Comparison of ENCODE assay signal across 21 cellular contexts in genomic region chr4:152571296-152571695, GRCh38. TPM values are rescaled to one million over a fixed set of nuclear protein-coding genes. Genes with fewer than 3 reads are reported as not detected.
DNase-seq lines count a peak whose midpoint lies in the region; ATAC-seq, FAIRE-seq and TF ChIP-seq lines count a peak whose summit lies in the region.
"Had no signal": no experiment of that assay in that cellular context is flagged by ENCODE, and none has a peak within 500 bp of the region (broad histone marks: within the 10 kb centered on the region; RNA-seq: fewer than 3 reads in every experiment).

No MANE protein-coding gene starts in this region.

- peaks cover 42% of the 10 kb centered on the region for H3K4me1 Mint-ChIP-seq in Calu3 (ENCODE audit: low read depth, unreplicated experiment)
- H3K4me1 Mint-ChIP-seq: CD4-positive, alpha-beta memory T cell; CD8-positive, alpha-beta memory T cell had no signal

- FAIRE-seq in GM12892 (lab: Jason Lieb, UNC): no peak
- FAIRE-seq: A204.1, D721Med, G401.6, GM18507 had no signal

- H3K9me3 Mint-ChIP-seq in Calu3 (ENCODE audit: low read depth, unreplicated experiment): no peaks in the 10 kb centered on the region
- H3K9me3 Mint-ChIP-seq: CD8-positive, alpha-beta memory T cell had no signal

- intact Hi-C loops in Calu3 (cut with micrococcal nuclease; ENCODE audit: unreplicated experiment): loop anchor here (10.0 kb wide), 1 partner anchor 66 kb away; no protein-coding TSS in a partner anchor

- peak; percentile 59 for ATAC-seq in esophagus mucosa

- H3K4me3 ChIP-seq in epithelial cell of esophagus (ENCODE audit: low read length): no peak overlapping the region
- H3K4me3 ChIP-seq: BLaER1 had no signal

- H3K27ac Mint-ChIP-seq in Calu3 (ENCODE audit: unreplicated experiment): peak overlapping the region; percentile 24
- H3K27ac Mint-ChIP-seq: CD14-positive monocyte; CD4-positive, alpha-beta memory T cell; CD4-positive, CD25-positive, alpha-beta regulatory T cell; CD8-positive, alpha-beta memory T cell had no signal

- no peak for DNase-seq in Calu3
- DNase-seq in epithelial cell of esophagus (ENCODE audit: low read depth): peak; percentile 57
- no peak for DNase-seq in GM12892 (ENCODE audit: insufficient read length)
- DNase-seq in activated naive CD4-positive, alpha-beta T cell (lab: John Stamatoyannopoulos, UW): no peak
- no peak for DNase-seq in NCI-H446 (lab: John Stamatoyannopoulos, UW)
- DNase-seq: ACHN; BE2C; C1 segment of cervical spinal cord; CD4-positive, alpha-beta memory T cell; CD4-positive, CD25-positive, alpha-beta regulatory T cell; CD8-positive, alpha-beta memory T cell; COR-L47; DMS79 treated with DMSO at 0.1 percent for 48 hours; GF-D8 had no signal

- H3K36me3 Mint-ChIP-seq in Calu3 (ENCODE audit: insufficient read depth, unreplicated experiment): peaks cover 9% of the 10 kb centered on the region
- H3K36me3 Mint-ChIP-seq: CD14-positive monocyte; CD4-positive, alpha-beta memory T cell; CD4-positive, CD25-positive, alpha-beta regulatory T cell; CD8-positive, alpha-beta memory T cell had no signal

- no TSS peak for BruUV-seq in Calu3 (replicated peaks; lab: Mats Ljungman, UMichigan)

- CTCF ChIA-PET in Calu3 (lab: Charles Lee): no interaction called here

- TF ChIP-seq CTCF in Calu3 (IDR thresholded peaks at IDR 0.05; ENCODE audit: unreplicated experiment) (no peak), epithelial cell of esophagus (IDR thresholded peaks at IDR 0.05; ENCODE audit: insufficient read depth, low read depth, low read length, missing control alignments) (no peak)

- no peak for TF ChIP-seq POLR2A in GM12892 (IDR thresholded peaks at IDR 0.05; ENCODE audit: low read depth, low read length)

- H3K27me3 Mint-ChIP-seq in Calu3 (ENCODE audit: unreplicated experiment): no peaks in the 10 kb centered on the region
- H3K27me3 Mint-ChIP-seq: CD4-positive, alpha-beta memory T cell had no signal

- H3K4me3 Mint-ChIP-seq in Calu3 (ENCODE audit: low read depth, unreplicated experiment): no peak overlapping the region
- H3K4me3 Mint-ChIP-seq: CD14-positive monocyte; CD4-positive, alpha-beta memory T cell; CD4-positive, CD25-positive, alpha-beta regulatory T cell; CD8-positive, alpha-beta memory T cell had no signal

RNA-seq across cellular contexts. Expression of gene FBXW7, which starts 35.4 kb away (rescaled TPM):
- 38.7 and 45.1 TPM in 2 replicates for total RNA-seq in Calu3 (2022)
- 29.5 TPM for total RNA-seq in esophagus mucosa
- polyA plus RNA-seq in GM12892 (2012; ENCODE audit: missing spikeins): 61.2 TPM
